In the genomic region with DNA sequence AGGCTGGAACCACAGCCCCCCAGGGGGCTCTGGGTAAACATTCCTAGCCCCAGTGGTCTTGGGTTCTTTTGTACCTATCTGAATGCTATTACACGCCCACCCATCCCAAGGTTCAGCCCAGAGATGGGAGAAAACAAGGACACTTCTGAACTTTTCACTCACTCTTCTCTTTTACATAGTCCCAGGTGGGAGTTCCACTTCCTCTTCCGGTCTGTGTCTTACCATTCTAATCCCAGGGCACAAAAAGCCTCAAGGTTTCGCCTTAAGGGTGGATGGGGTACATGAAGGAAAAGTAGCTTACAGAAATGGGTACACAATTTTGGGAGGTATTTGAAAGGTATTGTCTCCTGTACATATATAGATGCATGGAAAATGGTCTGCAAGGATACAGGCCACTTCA, we compare ENCODE assay signal across 18 cellular contexts.
DNase-seq lines count a peak whose midpoint lies in the region; ATAC-seq and TF ChIP-seq lines count a peak whose summit lies in the region.
"Had no signal": no experiment of that assay in that cellular context is flagged by ENCODE, and none has a peak within 500 bp of the region (broad histone marks: within the 10 kb centered on the region; RNA-seq: fewer than 3 reads in every experiment).

No MANE protein-coding gene starts in this region.

- no peak for TF ChIP-seq POLR2A in testis (IDR thresholded peaks at IDR 0.05)

- no peak for ATAC-seq in CD8-positive, alpha-beta T cell

- H3K9ac ChIP-seq in HUES48 (ENCODE audit: low read depth, low read length) = no peak overlapping the region
- H3K9ac ChIP-seq: KMS-11 had no signal

- H4K20me1 ChIP-seq in OCI-LY7 (ENCODE audit: insufficient read depth, low read length) = no peaks in the 10 kb centered on the region

- peak overlapping the region; percentile 36 for H3K27ac ChIP-seq in HUES48 (ENCODE audit: low read depth, low read length)
- no peak overlapping the region for H3K27ac ChIP-seq in OCI-LY7 (ENCODE audit: low read depth, low read length, poor library complexity, severe bottlenecking)
- no peak overlapping the region for H3K27ac ChIP-seq in CD8-positive, alpha-beta T cell (ENCODE audit: low read depth, low read length)
- no peak overlapping the region for H3K27ac ChIP-seq in testis
- H3K27ac ChIP-seq: KMS-11, PC-9, RWPE1 had no signal

- H3K27me3 ChIP-seq in HUES48 (ENCODE audit: control insufficient read depth, insufficient read depth, low read length) = no peaks in the 10 kb centered on the region
- no peaks in the 10 kb centered on the region for H3K27me3 ChIP-seq in CD8-positive, alpha-beta T cell (ENCODE audit: insufficient read depth, low read length)
- H3K27me3 ChIP-seq in testis = no peaks in the 10 kb centered on the region

- intact Hi-C loops in OCI-LY7 (cut with micrococcal nuclease; ENCODE audit: unreplicated experiment) (no loop called here), testis (cut with DNase I; ENCODE audit: low total_unique reads) (no loop called here)
- intact Hi-C loops in CD8-positive, alpha-beta T cell (cut with DNase I, micrococcal nuclease) = no loop called here

- H3K9me3 ChIP-seq in HUES48 (ENCODE audit: control insufficient read depth, insufficient read depth, low read length) (no peaks in the 10 kb centered on the region), OCI-LY7 (ENCODE audit: low read length) (no peaks in the 10 kb centered on the region; the same call in 1 of the 2 replicates), testis (no peaks in the 10 kb centered on the region)
- H3K9me3 ChIP-seq in CD8-positive, alpha-beta T cell (ENCODE audit: low read length) = no peaks in the 10 kb centered on the region

- H3K36me3 ChIP-seq in HUES48 (ENCODE audit: control insufficient read depth, insufficient read depth, low read length) (no peaks in the 10 kb centered on the region), OCI-LY7 (ENCODE audit: insufficient read depth, low read length) (no peaks in the 10 kb centered on the region), testis (ENCODE audit: low read depth, missing control alignments) (no peaks in the 10 kb centered on the region)
- no peaks in the 10 kb centered on the region for H3K36me3 ChIP-seq in CD8-positive, alpha-beta T cell (ENCODE audit: insufficient read depth, low read length)

- no peak overlapping the region for H3K4me3 ChIP-seq in HUES48 (ENCODE audit: low read depth, low read length)
- H3K4me3 ChIP-seq in OCI-LY7 (ENCODE audit: low read depth, low read length, poor library complexity, severe bottlenecking) = peak overlapping the region; percentile 31
- H3K4me3 ChIP-seq in CD8-positive, alpha-beta T cell (ENCODE audit: low read depth, low read length) = no peak overlapping the region
- H3K4me3 ChIP-seq in testis = no peak overlapping the region
- H3K4me3 ChIP-seq: PC-9 had no signal

- H3K27me3 Mint-ChIP-seq in nephron progenitor cell (ENCODE audit: low read depth, poor library complexity) (no peaks in the 10 kb centered on the region), progenitor cell of endocrine pancreas (peaks cover 5% of the 10 kb centered on the region)
- H3K27me3 Mint-ChIP-seq in CD8-positive, alpha-beta T cell (ENCODE audit: low read depth) = peaks cover 22% of the 10 kb centered on the region

- no peaks in the 10 kb centered on the region for H3K9me2 ChIP-seq in OCI-LY7 (ENCODE audit: insufficient read depth, low read length)

- POLR2A ChIA-PET in OCI-LY7 (lab: Charles Lee) = interaction anchor here (1.0 kb wide), 2 partner anchors 21 to 385 kb away, joined by 4 to 5 read pairs; no protein-coding TSS in a partner anchor
- POLR2A ChIA-PET in CD8-positive, alpha-beta T cell (lab: Charles Lee) = no interaction called here

- no peaks in the 10 kb centered on the region for H3K79me2 ChIP-seq in OCI-LY7 (ENCODE audit: insufficient read depth, low read depth, low read length)

- WGBS in testis, 2 donors = 78 to 98% methylated on average over 3 of the region's 3 CpGs

- H3K27ac Mint-ChIP-seq in nephron progenitor cell (peak overlapping the region; percentile 63), progenitor cell of endocrine pancreas (no peak overlapping the region)
- no peak overlapping the region for H3K27ac Mint-ChIP-seq in CD8-positive, alpha-beta T cell
- H3K27ac Mint-ChIP-seq: B cell; CD4-positive, CD25-positive, alpha-beta regulatory T cell had no signal

- H3K4me2 ChIP-seq in OCI-LY7 (ENCODE audit: low read length) = peak overlapping the region; percentile 62
- H3K4me2 ChIP-seq: KMS-11 had no signal

- peak; percentile 44 for DNase-seq in NCI-H2107 treated with DMSO at 0.1 percent for 48 hours (lab: John Stamatoyannopoulos, UW; ENCODE audit: unreplicated experiment)
- DNase-seq in NCI-H2107 (lab: John Stamatoyannopoulos, UW) = no peak
- DNase-seq in OCI-LY7 (ENCODE audit: low spot score) = peak; percentile 61
- DNase-seq in nephron progenitor cell = no peak
- DNase-seq in progenitor cell of endocrine pancreas (ENCODE audit: low spot score, unreplicated experiment) = no peak
- DNase-seq in CD8-positive, alpha-beta T cell = no peak
- no peak for DNase-seq in testis
- DNase-seq: CD4-positive, CD25-positive, alpha-beta regulatory T cell; GF-D8; NCI-H146; NCI-H69; PC-9; SIG-M5; T-helper 1 cell had no signal

- H2AFZ ChIP-seq in OCI-LY7 (ENCODE audit: low read length) = peak overlapping the region; percentile 92

- H3K36me3 Mint-ChIP-seq in nephron progenitor cell (ENCODE audit: low read depth) (no peaks in the 10 kb centered on the region), progenitor cell of endocrine pancreas (ENCODE audit: insufficient read depth) (no peaks in the 10 kb centered on the region)
- no peaks in the 10 kb centered on the region for H3K36me3 Mint-ChIP-seq in CD8-positive, alpha-beta T cell
- H3K36me3 Mint-ChIP-seq: CD4-positive, CD25-positive, alpha-beta regulatory T cell had no signal

- CTCF ChIA-PET in OCI-LY7 (lab: Charles Lee; ENCODE audit: unreplicated experiment) = no interaction called here
- CTCF ChIA-PET in CD8-positive, alpha-beta T cell (lab: Charles Lee) = no interaction called here

- no TSS peak for BruUV-seq in OCI-LY7 (replicated peaks; lab: Mats Ljungman, UMichigan)

- no peak for TF ChIP-seq CTCF in OCI-LY7 (conservative IDR thresholded peaks at IDR 0.05; ENCODE audit: low read length)
- no peak for TF ChIP-seq CTCF in nephron progenitor cell (IDR thresholded peaks at IDR 0.05)
- TF ChIP-seq CTCF in progenitor cell of endocrine pancreas (IDR thresholded peaks at IDR 0.05; ENCODE audit: unreplicated experiment) = no peak
- TF ChIP-seq CTCF in CD8-positive, alpha-beta T cell (IDR thresholded peaks at IDR 0.05) = no peak
- no peak for TF ChIP-seq CTCF in testis (IDR thresholded peaks at IDR 0.05)

- H3K4me1 ChIP-seq in HUES48 (ENCODE audit: control insufficient read depth, insufficient read depth, low read length) (peaks cover 15% of the 10 kb centered on the region), OCI-LY7 (ENCODE audit: insufficient read depth, low read length, poor library complexity, severe bottlenecking) (peaks cover 19% of the 10 kb centered on the region), testis (no peaks in the 10 kb centered on the region)
- no peaks in the 10 kb centered on the region for H3K4me1 ChIP-seq in CD8-positive, alpha-beta T cell (ENCODE audit: insufficient read depth, low read length)

- H3K4me1 Mint-ChIP-seq in nephron progenitor cell (peaks cover 53% of the 10 kb centered on the region), progenitor cell of endocrine pancreas (ENCODE audit: low read depth) (no peaks in the 10 kb centered on the region)
- no peaks in the 10 kb centered on the region for H3K4me1 Mint-ChIP-seq in CD8-positive, alpha-beta T cell (ENCODE audit: low read depth)
- H3K4me1 Mint-ChIP-seq: B cell; CD4-positive, CD25-positive, alpha-beta regulatory T cell had no signal

- no peaks in the 10 kb centered on the region for H3K9me3 Mint-ChIP-seq in nephron progenitor cell
- H3K9me3 Mint-ChIP-seq in progenitor cell of endocrine pancreas (ENCODE audit: low read depth) = no peaks in the 10 kb centered on the region
- no peaks in the 10 kb centered on the region for H3K9me3 Mint-ChIP-seq in CD8-positive, alpha-beta T cell

- H3K4me3 Mint-ChIP-seq in nephron progenitor cell (peak overlapping the region; percentile 14), progenitor cell of endocrine pancreas (ENCODE audit: low read depth) (no peak overlapping the region)
- H3K4me3 Mint-ChIP-seq in CD8-positive, alpha-beta T cell = no peak overlapping the region
- H3K4me3 Mint-ChIP-seq: B cell; CD4-positive, CD25-positive, alpha-beta regulatory T cell had no signal

Comparison
In these comparisons a context has a peak if more than half of its experiments do, and no peak if none do; other contexts are left out.
1. DNase-seq: peak in NCI-H2107 treated with DMSO at 0.1 percent for 48 hours (single experiment) and OCI-LY7 (single experiment); none in NCI-H2107 (single experiment), nephron progenitor cell (single experiment), progenitor cell of endocrine pancreas (single experiment), CD8-positive, alpha-beta T cell (0 of 7) and testis (single experiment).